In genomic region chr2:17830053-17831034, GRCh38 we compare ENCODE assay signal across 8 cellular contexts.
A peak's percentile ranks its signal among the peaks of the same experiment; 100 is the strongest.
DNase-seq lines count a peak whose midpoint lies in the region; ATAC-seq and TF ChIP-seq lines count a peak whose summit lies in the region.

No MANE protein-coding gene starts in this region.

- TF ChIP-seq CTCF in cardiac fibroblast (IDR thresholded peaks at IDR 0.05; ENCODE audit: low read depth, low read length) = peak; percentile 96

- no peak overlapping the region for H3K4me3 ChIP-seq in cardiac fibroblast (replicated peaks in 1 of 2; ENCODE audit: low read depth in 2 of 2, low read length in 2 of 2)

- 0 out of 2 replicates have a peak, but pooled peaks cover 2% of the 10 kb centered on the region for H3K9me3 ChIP-seq in ES-I3 (ENCODE audit: control insufficient read depth, insufficient read depth, low read length)

- peak; percentile 90 for ATAC-seq in GM21526 (IDR thresholded peaks at IDR 0.05; ENCODE audit: low FRiP score, unreplicated experiment)

- H3K36me3 ChIP-seq in ES-I3 (ENCODE audit: insufficient read depth, low read length) = no peaks in the 10 kb centered on the region

- no peaks in the 10 kb centered on the region for H3K4me1 ChIP-seq in ES-I3 (ENCODE audit: insufficient read depth, low read length)

- peak overlapping the region; percentile 17; the same call in 1 of the 2 replicates for H3K9ac ChIP-seq in ES-I3 (ENCODE audit: low read depth, low read length)

- DNase-seq in HS-27A (ENCODE audit: low read depth) (peak; percentile 53), SHP77 treated with DMSO at 0.1 percent for 48 hours (lab: John Stamatoyannopoulos, UW) (peak; percentile 1), cardiac fibroblast (ENCODE audit: low read depth in 2 of 2) (peak; percentile 76 to 80), iris pigment epithelial cell (ENCODE audit: low read depth) (peak; percentile 65), NCI-H187 (lab: John Stamatoyannopoulos, UW) (no peak)
- peak; percentile 16 to 45 (median 32) for DNase-seq in stimulated activated CD4-positive, alpha-beta T cell treated with anti-CD3 and anti-CD28 coated beads, Interleukin-12 subunit alpha, Interleukin-12 subunit beta, amount 100 ng/mL, for 48 hours (ENCODE audit: low read depth in 2 of 3, low spot score in 1 of 3)

Comparison
In these comparisons a context has a peak if more than half of its experiments do, and no peak if none do; other contexts are left out.
1. DNase-seq: peak in HS-27A (single experiment), SHP77 treated with DMSO at 0.1 percent for 48 hours (single experiment), cardiac fibroblast (2 of 2), iris pigment epithelial cell (single experiment) and stimulated activated CD4-positive, alpha-beta T cell treated with anti-CD3 and anti-CD28 coated beads, Interleukin-12 subunit alpha, Interleukin-12 subunit beta, amount 100 ng/mL, for 48 hours (3 of 3); none in NCI-H187 (0 of 2).